In the genomic region with DNA sequence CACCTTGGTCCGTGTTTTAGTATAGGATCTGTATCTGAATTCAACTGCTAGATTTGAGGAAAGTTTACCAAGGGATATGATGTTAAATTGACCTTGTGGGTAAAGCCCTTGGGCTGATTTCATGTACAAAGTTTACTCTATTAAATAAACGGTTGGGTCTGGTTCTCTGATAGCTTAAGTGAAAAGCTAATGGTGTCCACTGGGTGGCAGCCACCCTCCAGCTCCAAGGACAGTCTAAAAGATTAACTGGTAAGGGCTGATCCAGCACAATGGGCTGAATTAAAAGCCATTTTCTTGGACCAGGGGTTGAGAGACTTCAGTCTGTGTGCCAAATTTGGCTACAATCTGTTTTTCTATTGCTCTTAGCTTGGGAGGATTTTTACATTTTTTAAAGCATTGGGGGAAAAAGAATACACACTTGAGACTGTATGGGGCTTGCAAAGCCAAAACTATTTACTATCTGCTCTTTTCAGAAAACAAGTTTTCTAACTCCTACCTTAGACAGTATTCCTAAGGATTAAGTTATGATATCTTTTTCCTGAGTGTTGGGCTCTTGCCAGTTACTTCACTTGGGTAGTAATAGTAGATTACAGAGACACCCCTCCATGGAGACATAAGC, we compare ENCODE assay signal across 1 cellular context.
TF ChIP-seq lines count a peak whose summit lies in the region.

No MANE protein-coding gene starts in this region.

TF ChIP-seq in Ishikawa, 13 proteins besides CTCF, POLR2A, EP300 and RAD21 (continued from another document):
- TF ChIP-seq, protein P1, sequence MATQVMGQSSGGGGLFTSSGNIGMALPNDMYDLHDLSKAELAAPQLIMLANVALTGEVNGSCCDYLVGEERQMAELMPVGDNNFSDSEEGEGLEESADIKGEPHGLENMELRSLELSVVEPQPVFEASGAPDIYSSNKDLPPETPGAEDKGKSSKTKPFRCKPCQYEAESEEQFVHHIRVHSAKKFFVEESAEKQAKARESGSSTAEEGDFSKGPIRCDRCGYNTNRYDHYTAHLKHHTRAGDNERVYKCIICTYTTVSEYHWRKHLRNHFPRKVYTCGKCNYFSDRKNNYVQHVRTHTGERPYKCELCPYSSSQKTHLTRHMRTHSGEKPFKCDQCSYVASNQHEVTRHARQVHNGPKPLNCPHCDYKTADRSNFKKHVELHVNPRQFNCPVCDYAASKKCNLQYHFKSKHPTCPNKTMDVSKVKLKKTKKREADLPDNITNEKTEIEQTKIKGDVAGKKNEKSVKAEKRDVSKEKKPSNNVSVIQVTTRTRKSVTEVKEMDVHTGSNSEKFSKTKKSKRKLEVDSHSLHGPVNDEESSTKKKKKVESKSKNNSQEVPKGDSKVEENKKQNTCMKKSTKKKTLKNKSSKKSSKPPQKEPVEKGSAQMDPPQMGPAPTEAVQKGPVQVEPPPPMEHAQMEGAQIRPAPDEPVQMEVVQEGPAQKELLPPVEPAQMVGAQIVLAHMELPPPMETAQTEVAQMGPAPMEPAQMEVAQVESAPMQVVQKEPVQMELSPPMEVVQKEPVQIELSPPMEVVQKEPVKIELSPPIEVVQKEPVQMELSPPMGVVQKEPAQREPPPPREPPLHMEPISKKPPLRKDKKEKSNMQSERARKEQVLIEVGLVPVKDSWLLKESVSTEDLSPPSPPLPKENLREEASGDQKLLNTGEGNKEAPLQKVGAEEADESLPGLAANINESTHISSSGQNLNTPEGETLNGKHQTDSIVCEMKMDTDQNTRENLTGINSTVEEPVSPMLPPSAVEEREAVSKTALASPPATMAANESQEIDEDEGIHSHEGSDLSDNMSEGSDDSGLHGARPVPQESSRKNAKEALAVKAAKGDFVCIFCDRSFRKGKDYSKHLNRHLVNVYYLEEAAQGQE (IDR thresholded peaks at IDR 0.05; ENCODE audit: low read depth), result no peak
- TF ChIP-seq TEAD4 (IDR thresholded peaks at IDR 0.05), result no peak
- TF ChIP-seq TAF1 (IDR thresholded peaks at IDR 0.05; ENCODE audit: low read depth), result no peak
- TF ChIP-seq EGR1 (IDR thresholded peaks at IDR 0.05), result no peak
